In genomic region chr1:218317061-218317460, GRCh38 we compare ENCODE assay signal across 1 cellular context.
TF ChIP-seq lines count a peak whose summit lies in the region.

No MANE protein-coding gene starts in this region.

TF ChIP-seq in K562, 482 proteins besides CTCF, POLR2A, EP300 and RAD21 (continues in another document):
- TF ChIP-seq ATF3 (IDR thresholded peaks at IDR 0.05) (peak; percentile 58), ATF3 (CRISPR knock-in tag; conservative IDR thresholded peaks at IDR 0.05) (no peak), ZSCAN29 (IDR thresholded peaks at IDR 0.05) (no peak), SREBF2 (CRISPR knock-in tag; IDR thresholded peaks at IDR 0.05) (no peak), LARP7 (IDR thresholded peaks at IDR 0.05) (no peak), SP2 (IDR thresholded peaks at IDR 0.05; ENCODE audit: extremely low read depth, low read depth, low read length, poor library complexity, severe bottlenecking) (no peak), CREB1 (IDR thresholded peaks at IDR 0.05) (peak; percentile 43; the same call in 1 of the 2 replicates), CREB1 (CRISPR knock-in tag; IDR thresholded peaks at IDR 0.05) (no peak), FOSL1 (tag; conservative IDR thresholded peaks at IDR 0.05) (peak; percentile 25; the same call in 1 of the 2 replicates), RBM22 (IDR thresholded peaks at IDR 0.05; ENCODE audit: low read depth, low read length, poor library complexity, severe bottlenecking) (no peak), PHF21A (IDR thresholded peaks at IDR 0.05; ENCODE audit: borderline replicate concordance, low read depth) (no peak), CXXC5 (CRISPR knock-in tag; IDR thresholded peaks at IDR 0.05) (peak; percentile 9; the same call in 1 of the 2 replicates), SMARCA4 (IDR thresholded peaks at IDR 0.05) (0 out of 2 replicates have a peak, but pooled peaks have one; percentile 23), ZNF57 (CRISPR knock-in tag; IDR thresholded peaks at IDR 0.05) (no peak), ATF1 (CRISPR knock-in tag; IDR thresholded peaks at IDR 0.05) (no peak), ATF1 (tag; IDR thresholded peaks at IDR 0.05) (0 out of 2 replicates have a peak, but pooled peaks have one; percentile 16), PHB (CRISPR knock-in tag; IDR thresholded peaks at IDR 0.05) (no peak), CBFA2T3 (IDR thresholded peaks at IDR 0.05) (peak; percentile 85), C11orf30 (IDR thresholded peaks at IDR 0.05; ENCODE audit: low read depth) (peak; percentile 75), ZNF212 (CRISPR knock-in tag; IDR thresholded peaks at IDR 0.05) (no peak), POLR2AphosphoS5 (IDR thresholded peaks at IDR 0.05; ENCODE audit: control insufficient read depth, insufficient read depth, low read depth, low read length) (peak; percentile 43; the same call in 1 of the 2 replicates), ZNF695 (CRISPR knock-in tag; IDR thresholded peaks at IDR 0.05) (no peak), TEAD4 (IDR thresholded peaks at IDR 0.05; ENCODE audit: low read length) (peak; percentile 71), TEAD4 (CRISPR knock-in tag; IDR thresholded peaks at IDR 0.05; ENCODE audit: borderline replicate concordance) (no peak), MAFK (IDR thresholded peaks at IDR 0.05; ENCODE audit: low read length) (peak; percentile 32; the same call in 1 of the 2 replicates), BRD4 (IDR thresholded peaks at IDR 0.05) (no peak), NFE2 (IDR thresholded peaks at IDR 0.05; ENCODE audit: low read depth) (peak; percentile 87), TFE3 (CRISPR knock-in tag; IDR thresholded peaks at IDR 0.05) (no peak), NEUROD1 (IDR thresholded peaks at IDR 0.05; ENCODE audit: borderline replicate concordance, low read depth, low read length, partially characterized antibody) (no peak), TRIM24 (IDR thresholded peaks at IDR 0.05) (peak; percentile 32 to 64; a peak in 2 of 4 replicates), PHB2 (IDR thresholded peaks at IDR 0.05; ENCODE audit: low read depth) (no peak), ARNT (IDR thresholded peaks at IDR 0.05) (no peak), ZNF398 (CRISPR knock-in tag; IDR thresholded peaks at IDR 0.05) (no peak), IRF1 (CRISPR knock-in tag; IDR thresholded peaks at IDR 0.05; ENCODE audit: borderline replicate concordance) (no peak), CHD4 (IDR thresholded peaks at IDR 0.05; ENCODE audit: insufficient read depth, insufficient replicate concordance, low read depth, low read length, poor library complexity, severe bottlenecking) (no peak), SMARCE1 (IDR thresholded peaks at IDR 0.05) (0 out of 2 replicates have a peak, but pooled peaks have one; percentile 28), ZBTB8A (IDR thresholded peaks at IDR 0.05; ENCODE audit: partially characterized antibody) (no peak), SOX6 (IDR thresholded peaks at IDR 0.05) (0 out of 2 replicates have a peak, but pooled peaks have one; percentile 20), NFIC (IDR thresholded peaks at IDR 0.05) (peak; percentile 29; the same call in 1 of the 2 replicates), PREB (CRISPR knock-in tag; IDR thresholded peaks at IDR 0.05) (0 out of 2 replicates have a peak, but pooled peaks have one; percentile 53), JUND (IDR thresholded peaks at IDR 0.05; ENCODE audit: borderline replicate concordance, low read depth, low read length) (no peak), JUND (tag; IDR thresholded peaks at IDR 0.05; ENCODE audit: borderline replicate concordance, low read depth, low read length) (peak; percentile 53; the same call in 1 of the 3 replicates), ZC3H8 (IDR thresholded peaks at IDR 0.05) (no peak), FOXJ2 (tag; IDR thresholded peaks at IDR 0.05) (peak; percentile 23; the same call in 1 of the 2 replicates), CTBP1 (IDR thresholded peaks at IDR 0.05; ENCODE audit: borderline replicate concordance) (peak; percentile 54; the same call in 1 of the 2 replicates), TAL1 (IDR thresholded peaks at IDR 0.05) (peak; percentile 44)
- TF ChIP-seq, protein P1, sequence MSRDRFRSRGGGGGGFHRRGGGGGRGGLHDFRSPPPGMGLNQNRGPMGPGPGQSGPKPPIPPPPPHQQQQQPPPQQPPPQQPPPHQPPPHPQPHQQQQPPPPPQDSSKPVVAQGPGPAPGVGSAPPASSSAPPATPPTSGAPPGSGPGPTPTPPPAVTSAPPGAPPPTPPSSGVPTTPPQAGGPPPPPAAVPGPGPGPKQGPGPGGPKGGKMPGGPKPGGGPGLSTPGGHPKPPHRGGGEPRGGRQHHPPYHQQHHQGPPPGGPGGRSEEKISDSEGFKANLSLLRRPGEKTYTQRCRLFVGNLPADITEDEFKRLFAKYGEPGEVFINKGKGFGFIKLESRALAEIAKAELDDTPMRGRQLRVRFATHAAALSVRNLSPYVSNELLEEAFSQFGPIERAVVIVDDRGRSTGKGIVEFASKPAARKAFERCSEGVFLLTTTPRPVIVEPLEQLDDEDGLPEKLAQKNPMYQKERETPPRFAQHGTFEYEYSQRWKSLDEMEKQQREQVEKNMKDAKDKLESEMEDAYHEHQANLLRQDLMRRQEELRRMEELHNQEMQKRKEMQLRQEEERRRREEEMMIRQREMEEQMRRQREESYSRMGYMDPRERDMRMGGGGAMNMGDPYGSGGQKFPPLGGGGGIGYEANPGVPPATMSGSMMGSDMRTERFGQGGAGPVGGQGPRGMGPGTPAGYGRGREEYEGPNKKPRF (IDR thresholded peaks at IDR 0.05; ENCODE audit: low read depth, low read length): no peak
- TF ChIP-seq, protein P2, sequence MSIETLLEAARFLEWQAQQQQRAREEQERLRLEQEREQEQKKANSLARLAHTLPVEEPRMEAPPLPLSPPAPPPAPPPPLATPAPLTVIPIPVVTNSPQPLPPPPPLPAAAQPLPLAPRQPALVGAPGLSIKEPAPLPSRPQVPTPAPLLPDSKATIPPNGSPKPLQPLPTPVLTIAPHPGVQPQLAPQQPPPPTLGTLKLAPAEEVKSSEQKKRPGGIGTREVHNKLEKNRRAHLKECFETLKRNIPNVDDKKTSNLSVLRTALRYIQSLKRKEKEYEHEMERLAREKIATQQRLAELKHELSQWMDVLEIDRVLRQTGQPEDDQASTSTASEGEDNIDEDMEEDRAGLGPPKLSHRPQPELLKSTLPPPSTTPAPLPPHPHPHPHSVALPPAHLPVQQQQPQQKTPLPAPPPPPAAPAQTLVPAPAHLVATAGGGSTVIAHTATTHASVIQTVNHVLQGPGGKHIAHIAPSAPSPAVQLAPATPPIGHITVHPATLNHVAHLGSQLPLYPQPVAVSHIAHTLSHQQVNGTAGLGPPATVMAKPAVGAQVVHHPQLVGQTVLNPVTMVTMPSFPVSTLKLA (conservative IDR thresholded peaks at IDR 0.05): no peak
- TF ChIP-seq, protein P3, sequence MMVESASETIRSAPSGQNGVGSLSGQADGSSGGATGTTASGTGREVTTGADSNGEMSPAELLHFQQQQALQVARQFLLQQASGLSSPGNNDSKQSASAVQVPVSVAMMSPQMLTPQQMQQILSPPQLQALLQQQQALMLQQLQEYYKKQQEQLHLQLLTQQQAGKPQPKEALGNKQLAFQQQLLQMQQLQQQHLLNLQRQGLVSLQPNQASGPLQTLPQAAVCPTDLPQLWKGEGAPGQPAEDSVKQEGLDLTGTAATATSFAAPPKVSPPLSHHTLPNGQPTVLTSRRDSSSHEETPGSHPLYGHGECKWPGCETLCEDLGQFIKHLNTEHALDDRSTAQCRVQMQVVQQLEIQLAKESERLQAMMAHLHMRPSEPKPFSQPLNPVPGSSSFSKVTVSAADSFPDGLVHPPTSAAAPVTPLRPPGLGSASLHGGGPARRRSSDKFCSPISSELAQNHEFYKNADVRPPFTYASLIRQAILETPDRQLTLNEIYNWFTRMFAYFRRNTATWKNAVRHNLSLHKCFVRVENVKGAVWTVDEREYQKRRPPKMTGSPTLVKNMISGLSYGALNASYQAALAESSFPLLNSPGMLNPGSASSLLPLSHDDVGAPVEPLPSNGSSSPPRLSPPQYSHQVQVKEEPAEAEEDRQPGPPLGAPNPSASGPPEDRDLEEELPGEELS (CRISPR knock-in tag; IDR thresholded peaks at IDR 0.05; ENCODE audit: borderline replicate concordance): no peak
- TF ChIP-seq, protein P4, sequence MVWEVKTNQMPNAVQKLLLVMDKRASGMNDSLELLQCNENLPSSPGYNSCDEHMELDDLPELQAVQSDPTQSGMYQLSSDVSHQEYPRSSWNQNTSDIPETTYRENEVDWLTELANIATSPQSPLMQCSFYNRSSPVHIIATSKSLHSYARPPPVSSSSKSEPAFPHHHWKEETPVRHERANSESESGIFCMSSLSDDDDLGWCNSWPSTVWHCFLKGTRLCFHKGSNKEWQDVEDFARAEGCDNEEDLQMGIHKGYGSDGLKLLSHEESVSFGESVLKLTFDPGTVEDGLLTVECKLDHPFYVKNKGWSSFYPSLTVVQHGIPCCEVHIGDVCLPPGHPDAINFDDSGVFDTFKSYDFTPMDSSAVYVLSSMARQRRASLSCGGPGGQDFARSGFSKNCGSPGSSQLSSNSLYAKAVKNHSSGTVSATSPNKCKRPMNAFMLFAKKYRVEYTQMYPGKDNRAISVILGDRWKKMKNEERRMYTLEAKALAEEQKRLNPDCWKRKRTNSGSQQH (CRISPR knock-in tag; IDR thresholded peaks at IDR 0.05): no peak
- TF ChIP-seq, protein P5, sequence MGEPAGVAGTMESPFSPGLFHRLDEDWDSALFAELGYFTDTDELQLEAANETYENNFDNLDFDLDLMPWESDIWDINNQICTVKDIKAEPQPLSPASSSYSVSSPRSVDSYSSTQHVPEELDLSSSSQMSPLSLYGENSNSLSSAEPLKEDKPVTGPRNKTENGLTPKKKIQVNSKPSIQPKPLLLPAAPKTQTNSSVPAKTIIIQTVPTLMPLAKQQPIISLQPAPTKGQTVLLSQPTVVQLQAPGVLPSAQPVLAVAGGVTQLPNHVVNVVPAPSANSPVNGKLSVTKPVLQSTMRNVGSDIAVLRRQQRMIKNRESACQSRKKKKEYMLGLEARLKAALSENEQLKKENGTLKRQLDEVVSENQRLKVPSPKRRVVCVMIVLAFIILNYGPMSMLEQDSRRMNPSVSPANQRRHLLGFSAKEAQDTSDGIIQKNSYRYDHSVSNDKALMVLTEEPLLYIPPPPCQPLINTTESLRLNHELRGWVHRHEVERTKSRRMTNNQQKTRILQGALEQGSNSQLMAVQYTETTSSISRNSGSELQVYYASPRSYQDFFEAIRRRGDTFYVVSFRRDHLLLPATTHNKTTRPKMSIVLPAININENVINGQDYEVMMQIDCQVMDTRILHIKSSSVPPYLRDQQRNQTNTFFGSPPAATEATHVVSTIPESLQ (CRISPR knock-in tag; IDR thresholded peaks at IDR 0.05): no peak
